ENCODE assay signal across 1 cellular context in genomic region chr6:47083586-47084047, GRCh38.
TF ChIP-seq lines count a peak whose summit lies in the region.

No MANE protein-coding gene starts in this region.

TF ChIP-seq in HepG2, 621 proteins besides CTCF, POLR2A, EP300 and RAD21 (continued from another document and continues in another):
- TF ChIP-seq, protein P1, sequence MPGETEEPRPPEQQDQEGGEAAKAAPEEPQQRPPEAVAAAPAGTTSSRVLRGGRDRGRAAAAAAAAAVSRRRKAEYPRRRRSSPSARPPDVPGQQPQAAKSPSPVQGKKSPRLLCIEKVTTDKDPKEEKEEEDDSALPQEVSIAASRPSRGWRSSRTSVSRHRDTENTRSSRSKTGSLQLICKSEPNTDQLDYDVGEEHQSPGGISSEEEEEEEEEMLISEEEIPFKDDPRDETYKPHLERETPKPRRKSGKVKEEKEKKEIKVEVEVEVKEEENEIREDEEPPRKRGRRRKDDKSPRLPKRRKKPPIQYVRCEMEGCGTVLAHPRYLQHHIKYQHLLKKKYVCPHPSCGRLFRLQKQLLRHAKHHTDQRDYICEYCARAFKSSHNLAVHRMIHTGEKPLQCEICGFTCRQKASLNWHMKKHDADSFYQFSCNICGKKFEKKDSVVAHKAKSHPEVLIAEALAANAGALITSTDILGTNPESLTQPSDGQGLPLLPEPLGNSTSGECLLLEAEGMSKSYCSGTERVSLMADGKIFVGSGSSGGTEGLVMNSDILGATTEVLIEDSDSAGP (CRISPR knock-in tag; IDR thresholded peaks at IDR 0.05; ENCODE audit: borderline replicate concordance): no peak
- no peak for TF ChIP-seq GLI4 (CRISPR knock-in tag; IDR thresholded peaks at IDR 0.05; ENCODE audit: borderline replicate concordance)
- TF ChIP-seq AHR (CRISPR knock-in tag; IDR thresholded peaks at IDR 0.05): no peak
- peak; percentile 80 for TF ChIP-seq ARID5B (CRISPR knock-in tag; IDR thresholded peaks at IDR 0.05)
- TF ChIP-seq NFKB2 (CRISPR knock-in tag; IDR thresholded peaks at IDR 0.05; ENCODE audit: borderline replicate concordance): no peak
- TF ChIP-seq NR2F6 (IDR thresholded peaks at IDR 0.05): no peak
- TF ChIP-seq NR2F6 (CRISPR knock-in tag; IDR thresholded peaks at IDR 0.05): no peak; the same call in 1 of the 2 replicates
- TF ChIP-seq SMAD3 (CRISPR knock-in tag; IDR thresholded peaks at IDR 0.05): 0 out of 2 replicates have a peak, but pooled peaks have one; percentile 51
- no peak for TF ChIP-seq ZNF672 (CRISPR knock-in tag; IDR thresholded peaks at IDR 0.05)
- no peak for TF ChIP-seq ZBTB40 (IDR thresholded peaks at IDR 0.05)
- TF ChIP-seq ZBTB40 (CRISPR knock-in tag; IDR thresholded peaks at IDR 0.05): no peak
- peak; percentile 46; the same call in 1 of the 2 replicates for TF ChIP-seq HOXA5 (CRISPR knock-in tag; IDR thresholded peaks at IDR 0.05)
- no peak for TF ChIP-seq FOXP1 (IDR thresholded peaks at IDR 0.05)
- peak; percentile 47; the same call in 1 of the 2 replicates for TF ChIP-seq FOXP1 (CRISPR knock-in tag; IDR thresholded peaks at IDR 0.05)
- no peak for TF ChIP-seq SMC3 (IDR thresholded peaks at IDR 0.05; ENCODE audit: low read length)
- no peak for TF ChIP-seq PTBP1 (IDR thresholded peaks at IDR 0.05; ENCODE audit: low read depth, low read length, poor library complexity, severe bottlenecking)
- peak; percentile 40; the same call in 1 of the 2 replicates for TF ChIP-seq ARID2 (CRISPR knock-in tag; IDR thresholded peaks at IDR 0.05; ENCODE audit: borderline replicate concordance)
- no peak for TF ChIP-seq ZBED4 (CRISPR knock-in tag; IDR thresholded peaks at IDR 0.05; ENCODE audit: borderline replicate concordance)
- TF ChIP-seq MBNL3 (CRISPR knock-in tag; conservative IDR thresholded peaks at IDR 0.05): no peak
- no peak for TF ChIP-seq HHEX (CRISPR knock-in tag; IDR thresholded peaks at IDR 0.05)
- no peak for TF ChIP-seq NFE2 (CRISPR knock-in tag; IDR thresholded peaks at IDR 0.05)
- TF ChIP-seq NFYC (CRISPR knock-in tag; IDR thresholded peaks at IDR 0.05): no peak
- TF ChIP-seq, protein P2, sequence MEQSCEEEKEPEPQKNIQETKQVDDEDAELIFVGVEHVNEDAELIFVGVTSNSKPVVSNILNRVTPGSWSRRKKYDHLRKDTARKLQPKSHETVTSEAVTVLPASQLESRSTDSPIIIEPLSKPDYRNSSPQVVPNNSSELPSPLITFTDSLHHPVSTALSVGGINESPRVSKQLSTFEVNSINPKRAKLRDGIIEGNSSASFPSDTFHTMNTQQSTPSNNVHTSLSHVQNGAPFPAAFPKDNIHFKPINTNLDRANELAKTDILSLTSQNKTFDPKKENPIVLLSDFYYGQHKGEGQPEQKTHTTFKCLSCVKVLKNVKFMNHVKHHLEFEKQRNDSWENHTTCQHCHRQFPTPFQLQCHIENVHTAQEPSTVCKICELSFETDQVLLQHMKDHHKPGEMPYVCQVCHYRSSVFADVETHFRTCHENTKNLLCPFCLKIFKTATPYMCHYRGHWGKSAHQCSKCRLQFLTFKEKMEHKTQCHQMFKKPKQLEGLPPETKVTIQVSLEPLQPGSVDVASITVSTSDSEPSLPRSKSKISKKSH (CRISPR knock-in tag; IDR thresholded peaks at IDR 0.05; ENCODE audit: borderline replicate concordance): no peak
- no peak for TF ChIP-seq ZNF121 (CRISPR knock-in tag; IDR thresholded peaks at IDR 0.05)
- TF ChIP-seq TSC22D2 (CRISPR knock-in tag; IDR thresholded peaks at IDR 0.05; ENCODE audit: borderline replicate concordance): no peak; the same call in 1 of the 2 replicates
- peak; percentile 49; the same call in 1 of the 2 replicates for TF ChIP-seq ZSCAN29 (CRISPR knock-in tag; conservative IDR thresholded peaks at IDR 0.05)
- TF ChIP-seq, protein P3, sequence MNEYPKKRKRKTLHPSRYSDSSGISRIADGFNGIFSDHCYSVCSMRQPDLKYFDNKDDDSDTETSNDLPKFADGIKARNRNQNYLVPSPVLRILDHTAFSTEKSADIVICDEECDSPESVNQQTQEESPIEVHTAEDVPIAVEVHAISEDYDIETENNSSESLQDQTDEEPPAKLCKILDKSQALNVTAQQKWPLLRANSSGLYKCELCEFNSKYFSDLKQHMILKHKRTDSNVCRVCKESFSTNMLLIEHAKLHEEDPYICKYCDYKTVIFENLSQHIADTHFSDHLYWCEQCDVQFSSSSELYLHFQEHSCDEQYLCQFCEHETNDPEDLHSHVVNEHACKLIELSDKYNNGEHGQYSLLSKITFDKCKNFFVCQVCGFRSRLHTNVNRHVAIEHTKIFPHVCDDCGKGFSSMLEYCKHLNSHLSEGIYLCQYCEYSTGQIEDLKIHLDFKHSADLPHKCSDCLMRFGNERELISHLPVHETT (CRISPR knock-in tag; conservative IDR thresholded peaks at IDR 0.05): 0 out of 2 replicates have a peak, but pooled peaks have one; percentile 31
- 0 out of 2 replicates have a peak, but pooled peaks have one; percentile 16 for TF ChIP-seq NFYB (CRISPR knock-in tag; IDR thresholded peaks at IDR 0.05)
- TF ChIP-seq TAF15 (IDR thresholded peaks at IDR 0.05; ENCODE audit: low read depth, low read length, poor library complexity, severe bottlenecking): no peak
- TF ChIP-seq, protein P4, sequence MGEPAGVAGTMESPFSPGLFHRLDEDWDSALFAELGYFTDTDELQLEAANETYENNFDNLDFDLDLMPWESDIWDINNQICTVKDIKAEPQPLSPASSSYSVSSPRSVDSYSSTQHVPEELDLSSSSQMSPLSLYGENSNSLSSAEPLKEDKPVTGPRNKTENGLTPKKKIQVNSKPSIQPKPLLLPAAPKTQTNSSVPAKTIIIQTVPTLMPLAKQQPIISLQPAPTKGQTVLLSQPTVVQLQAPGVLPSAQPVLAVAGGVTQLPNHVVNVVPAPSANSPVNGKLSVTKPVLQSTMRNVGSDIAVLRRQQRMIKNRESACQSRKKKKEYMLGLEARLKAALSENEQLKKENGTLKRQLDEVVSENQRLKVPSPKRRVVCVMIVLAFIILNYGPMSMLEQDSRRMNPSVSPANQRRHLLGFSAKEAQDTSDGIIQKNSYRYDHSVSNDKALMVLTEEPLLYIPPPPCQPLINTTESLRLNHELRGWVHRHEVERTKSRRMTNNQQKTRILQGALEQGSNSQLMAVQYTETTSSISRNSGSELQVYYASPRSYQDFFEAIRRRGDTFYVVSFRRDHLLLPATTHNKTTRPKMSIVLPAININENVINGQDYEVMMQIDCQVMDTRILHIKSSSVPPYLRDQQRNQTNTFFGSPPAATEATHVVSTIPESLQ (CRISPR knock-in tag; conservative IDR thresholded peaks at IDR 0.05): no peak
- TF ChIP-seq IRF9 (CRISPR knock-in tag; IDR thresholded peaks at IDR 0.05; ENCODE audit: borderline replicate concordance): no peak
- no peak for TF ChIP-seq ZNF619 (CRISPR knock-in tag; IDR thresholded peaks at IDR 0.05)
